ENCODE assay signal across 8 cellular contexts in the genomic region with DNA sequence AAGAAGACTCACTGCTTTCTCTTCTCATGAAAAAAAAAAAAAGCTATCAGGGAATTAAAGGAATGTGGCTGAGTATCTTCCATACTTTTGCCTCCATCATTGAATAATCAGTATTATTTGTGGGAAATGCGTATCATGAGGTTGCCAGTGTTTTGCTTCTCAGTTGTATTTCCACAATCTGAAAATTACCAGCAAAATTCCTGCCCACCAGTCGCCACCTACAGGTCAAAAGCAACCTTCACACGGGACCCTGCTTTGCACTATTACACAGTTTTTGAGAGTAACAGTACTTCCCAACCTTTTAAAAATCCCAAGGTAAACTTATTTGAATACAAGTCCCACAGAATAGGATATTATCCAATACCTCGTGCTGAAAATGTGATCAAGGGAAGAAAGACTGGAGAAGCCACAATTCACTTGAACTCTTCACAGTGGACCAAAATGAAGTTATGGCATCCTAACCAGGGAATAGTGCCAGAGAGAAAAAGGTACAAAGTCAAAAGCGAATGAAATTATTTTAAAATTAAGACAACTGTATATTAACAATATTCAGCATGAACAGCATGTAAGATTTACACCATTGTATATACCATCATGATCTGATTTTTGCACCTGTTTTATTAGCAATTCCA. TPM values are rescaled to one million over a fixed set of nuclear protein-coding genes. Genes with fewer than 3 reads are reported as not detected.
DNase-seq lines count a peak whose midpoint lies in the region; ATAC-seq and TF ChIP-seq lines count a peak whose summit lies in the region.

No MANE protein-coding gene starts in this region.

- ATAC-seq in lower lobe of right lung = peak in 1 of 2 donors; percentile 39
- no peak for ATAC-seq in GM19035 (IDR thresholded peaks at IDR 0.05; ENCODE audit: unreplicated experiment)

- POLR2A ChIA-PET in GM10248 (lab: Yijun Ruan, JAX) = no interaction called here

- TF ChIP-seq CTCF in GM10248 (IDR thresholded peaks at IDR 0.05; ENCODE audit: control extremely low read depth, extremely low read depth, low read depth, missing control alignments) = peak; percentile 70
- peak; percentile 62 for TF ChIP-seq CTCF in lower lobe of right lung (IDR thresholded peaks at IDR 0.05)

- peak; percentile 45 for DNase-seq in AG20443 (ENCODE audit: low spot score)
- DNase-seq in GM10248 (ENCODE audit: extremely low spot score) = peak; percentile 19
- peak; percentile 37 for DNase-seq in NCI-H2227 (lab: John Stamatoyannopoulos, UW; ENCODE audit: unreplicated experiment)
- DNase-seq in T47D (ENCODE audit: low read depth in 1 of 2, low spot score in 1 of 2) = peak; percentile 5 to 7
- no peak for DNase-seq in lower lobe of right lung
- DNase-seq in COR-L47 (lab: John Stamatoyannopoulos, UW) = no peak
- DNase-seq in GF-D8 (lab: John Stamatoyannopoulos, UW) = no peak

- H3K4me3 ChIP-seq in lower lobe of right lung = no peak overlapping the region

- no peaks in the 10 kb centered on the region for H3K4me1 ChIP-seq in lower lobe of right lung

- no peak overlapping the region for H3K27ac ChIP-seq in lower lobe of right lung

- intact Hi-C loops in lower lobe of right lung (cut with DNase I) = no loop called here

- no peaks in the 10 kb centered on the region for H3K36me3 ChIP-seq in lower lobe of right lung

- H3K27me3 ChIP-seq in lower lobe of right lung (ENCODE audit: low read depth) = no peaks in the 10 kb centered on the region

- in situ Hi-C loops in T47D (cut with HindIII; ENCODE audit: low pct_unique_long_range_greater_than_20kb, low sequenced_read_pairs) = no loop called here

- CTCF ChIA-PET in GM10248 (lab: Yijun Ruan, JAX) = interaction anchor here (0.9 to 1.9 kb wide), 5 partner anchors 8 to 148 kb away, joined by 3 to 9 read pairs (median 4); no protein-coding TSS in a partner anchor

- no peaks in the 10 kb centered on the region for H3K9me3 ChIP-seq in lower lobe of right lung

RNA-seq across cellular contexts. Expression of a gene that starts 30.4 kb away (rescaled TPM):
- 71.6 TPM for total RNA-seq in lower lobe of right lung

Comparison
In these comparisons a context has a peak if more than half of its experiments do, and no peak if none do; other contexts are left out.
1. DNase-seq: peak in AG20443 (single experiment), GM10248 (single experiment), NCI-H2227 (single experiment) and T47D (2 of 2); none in lower lobe of right lung (single experiment), COR-L47 (single experiment) and GF-D8 (single experiment).